8 cellular contexts compared by ENCODE assay signal in the genomic region with DNA sequence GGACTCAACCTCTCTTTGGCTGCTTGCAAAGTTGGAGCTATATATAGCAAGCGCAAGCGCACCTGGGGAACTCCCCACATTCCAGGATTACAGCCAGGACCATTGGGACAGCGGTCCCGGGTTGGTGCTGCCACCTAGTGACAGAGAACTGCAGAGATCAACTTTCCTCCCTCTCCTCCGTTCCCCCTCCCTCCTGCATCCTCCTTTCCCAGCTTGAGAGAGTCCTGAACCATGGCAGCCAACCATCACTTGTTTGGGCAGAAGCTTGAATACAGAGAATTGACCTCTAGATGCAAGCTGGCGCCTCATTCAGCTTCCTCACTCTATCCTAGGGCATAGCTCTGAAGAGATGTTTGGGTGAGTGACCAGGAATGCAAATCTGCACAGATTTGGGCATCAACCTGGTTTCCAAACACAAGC. TPM values are rescaled to one million over a fixed set of nuclear protein-coding genes. Genes with fewer than 3 reads are reported as not detected.
A peak's percentile ranks its signal among the peaks of the same experiment; 100 is the strongest.
DNase-seq lines count a peak whose midpoint lies in the region; ATAC-seq, FAIRE-seq and TF ChIP-seq lines count a peak whose summit lies in the region.

No MANE protein-coding gene starts in this region.

- H3K4me1 ChIP-seq in CD8-positive, alpha-beta T cell (ENCODE audit: insufficient read depth, low read length) = peaks cover 8% of the 10 kb centered on the region
- peaks cover 6% of the 10 kb centered on the region; the same call in 1 of the 2 replicates for H3K4me1 ChIP-seq in GM23338 (ENCODE audit: insufficient read depth)
- H3K4me1 ChIP-seq in HepG2 (ENCODE audit: insufficient read depth, low read length) = peaks cover 8% of the 10 kb centered on the region; the same call in 1 of the 2 replicates

- H2AFZ ChIP-seq in GM23338 = no peak overlapping the region
- no peak overlapping the region for H2AFZ ChIP-seq in HepG2 (ENCODE audit: low read length)

- H3K27ac ChIP-seq in CD8-positive, alpha-beta T cell (ENCODE audit: low read depth, low read length) = no peak overlapping the region
- H3K27ac ChIP-seq in GM23338 (ENCODE audit: low read depth) (no peak overlapping the region), VCaP (no peak overlapping the region), HepG2 (ENCODE audit: extremely low read length, insufficient read depth, low read length) (no peak overlapping the region)

- H3K79me2 ChIP-seq in GM23338 (replicated peaks; ENCODE audit: insufficient read depth) = no peaks in the 10 kb centered on the region
- no peaks in the 10 kb centered on the region for H3K79me2 ChIP-seq in HepG2 (ENCODE audit: insufficient read depth, low read length)

- H3K27me3 ChIP-seq in CD8-positive, alpha-beta T cell (ENCODE audit: insufficient read depth, low read length) = no peaks in the 10 kb centered on the region
- no peaks in the 10 kb centered on the region for H3K27me3 ChIP-seq in GM23338 (ENCODE audit: insufficient read depth)
- H3K27me3 ChIP-seq in HepG2 (ENCODE audit: control insufficient read depth in 1 of 2, insufficient read depth in 2 of 2, low read length in 2 of 2) = peaks cover 0 to 21% of the 10 kb centered on the region in 2 experiments; a peak in 1 of 5 replicates

- H3K27ac Mint-ChIP-seq in CD8-positive, alpha-beta T cell = no peak overlapping the region
- H3K27ac Mint-ChIP-seq in GM23338 = no peak overlapping the region

- H3K4me2 ChIP-seq in GM23338 (no peak overlapping the region), HepG2 (ENCODE audit: low read depth, low read length) (no peak overlapping the region)

- FAIRE-seq in HepG2 (lab: Jason Lieb, UNC) = peak; percentile 87

- H3F3A ChIP-seq in GM23338 (replicated peaks; ENCODE audit: low read depth) = no peaks in the 10 kb centered on the region

- TF ChIP-seq CTCF in CD8-positive, alpha-beta T cell (IDR thresholded peaks at IDR 0.05) = peak; percentile 51
- TF ChIP-seq CTCF in GM23338 (conservative IDR thresholded peaks at IDR 0.05; ENCODE audit: low read depth in 2 of 2) (peak; percentile 79 to 97), VCaP (conservative IDR thresholded peaks at IDR 0.05) (peak; percentile 92), HepG2 (CRISPR knock-in tag; IDR thresholded peaks at IDR 0.05) (peak; percentile 95)

- H3K9me3 ChIP-seq in CD8-positive, alpha-beta T cell (ENCODE audit: low read length) = no peaks in the 10 kb centered on the region
- no peaks in the 10 kb centered on the region; the same call in 1 of the 2 replicates for H3K9me3 ChIP-seq in HepG2 (ENCODE audit: low read length)

- H3K9me3 Mint-ChIP-seq in CD8-positive, alpha-beta T cell = no peaks in the 10 kb centered on the region
- H3K9me3 Mint-ChIP-seq in GM23338 = peaks cover 14% of the 10 kb centered on the region

- H3K36me3 ChIP-seq in CD8-positive, alpha-beta T cell (ENCODE audit: insufficient read depth, low read length) = no peaks in the 10 kb centered on the region
- H3K36me3 ChIP-seq in GM23338 (ENCODE audit: insufficient read depth) (no peaks in the 10 kb centered on the region), HepG2 (replicated peaks in 1 of 2; ENCODE audit: control insufficient read depth in 1 of 2, insufficient read depth in 2 of 2, low read length in 2 of 2) (no peaks in the 10 kb centered on the region)

- H3K4me3 ChIP-seq in CD8-positive, alpha-beta T cell (ENCODE audit: low read depth, low read length) = no peak overlapping the region
- H3K4me3 ChIP-seq in GM23338 (no peak overlapping the region), HepG2 (replicated peaks in 1 of 3; ENCODE audit: insufficient read depth in 1 of 3, low read depth in 2 of 3, low read length in 3 of 3) (no peak overlapping the region)

- no peak for TF ChIP-seq POLR2A in HepG2 (IDR thresholded peaks at IDR 0.05; ENCODE audit: insufficient read depth in 1 of 2, low read depth in 2 of 2, low read length in 2 of 2)

- H3K4me1 Mint-ChIP-seq in CD8-positive, alpha-beta T cell (ENCODE audit: low read depth) = peaks cover 15% of the 10 kb centered on the region
- H3K4me1 Mint-ChIP-seq in GM23338 = peaks cover 8% of the 10 kb centered on the region

- TF ChIP-seq EP300 in HepG2 (IDR thresholded peaks at IDR 0.05; ENCODE audit: low read depth in 2 of 2, low read length in 2 of 2) (no peak), HepG2 (CRISPR knock-in tag; IDR thresholded peaks at IDR 0.05; ENCODE audit: borderline replicate concordance) (no peak)

- in situ Hi-C loops in HepG2 (cut with HindIII; ENCODE audit: extremely low pct_ligation_motif_present, low pct_unique_long_range_greater_than_20kb) = loop anchor here (5.0 kb wide), 2 partner anchors 39 to 254 kb away; a partner anchor contains a TSS

- ATAC-seq in CD8-positive, alpha-beta T cell = peak; percentile 36
- ATAC-seq in GM23338 (peak; percentile 99), HepG2 (peak; percentile 97), HG03196 (IDR thresholded peaks at IDR 0.05; ENCODE audit: unreplicated experiment) (no peak)

- WGBS in HepG2 (ENCODE audit: low lambda C conversion rate) = 6% methylated on average over 3 of the region's 6 CpGs

- peak in 5 of 7 experiments; percentile 25 to 69 (median 56) for DNase-seq in CD8-positive, alpha-beta T cell
- peak; percentile 96 for DNase-seq in GM23338 (ENCODE audit: low spot score)
- peak; percentile 93 for DNase-seq in NCI-H2107 (lab: John Stamatoyannopoulos, UW)
- DNase-seq in dermis microvascular lymphatic vessel endothelial cell (ENCODE audit: low read depth in 2 of 2) = peak; percentile 79 to 86
- DNase-seq in HepG2 (ENCODE audit: low spot score) = peak; percentile 67
- DNase-seq in stimulated activated naive CD4-positive, alpha-beta T cell (lab: John Stamatoyannopoulos, UW) = peak in 4 of 6 experiments; percentile 16 to 30 (median 20)

- H3K27me3 Mint-ChIP-seq in CD8-positive, alpha-beta T cell (ENCODE audit: low read depth) = no peaks in the 10 kb centered on the region
- peaks cover 7% of the 10 kb centered on the region for H3K27me3 Mint-ChIP-seq in GM23338 (ENCODE audit: insufficient read depth, low read depth, poor library complexity)

- no peak overlapping the region for H3K4me3 Mint-ChIP-seq in CD8-positive, alpha-beta T cell
- H3K4me3 Mint-ChIP-seq in GM23338 = no peak overlapping the region

- no peaks in the 10 kb centered on the region for H3K36me3 Mint-ChIP-seq in CD8-positive, alpha-beta T cell
- H3K36me3 Mint-ChIP-seq in GM23338 (ENCODE audit: low read depth) = no peaks in the 10 kb centered on the region

- POLR2A ChIA-PET in CD8-positive, alpha-beta T cell (lab: Charles Lee) = interaction anchor here (0.9 to 1.1 kb wide), 4 partner anchors 15 to 72 kb away, joined by 3 read pairs; no protein-coding TSS in a partner anchor
- POLR2A ChIA-PET in HepG2 (lab: Yijun Ruan, JAX) = interaction anchor here (0.7 to 1.4 kb wide), 6 partner anchors 10 to 100 kb away, joined by 3 to 7 read pairs (median 3); a partner anchor contains a TSS

- BruUV-seq in HepG2 (replicated peaks; lab: Mats Ljungman, UMichigan) = no TSS peak

- intact Hi-C loops in CD8-positive, alpha-beta T cell (cut with DNase I, micrococcal nuclease) = loop anchor here (1.0 to 10.0 kb wide), 8 partner anchors 38 to 429 kb away; a partner anchor contains a TSS
- intact Hi-C loops in HepG2 (cut with micrococcal nuclease; ENCODE audit: unreplicated experiment) = loop anchor here (1.0 to 5.0 kb wide), 5 partner anchors 16 to 254 kb away; no protein-coding TSS in a partner anchor

- H3K9ac ChIP-seq in HepG2 (ENCODE audit: insufficient read depth, low read depth, low read length) = no peak overlapping the region

- CTCF ChIA-PET in CD8-positive, alpha-beta T cell (lab: Charles Lee) = interaction anchor here (0.7 to 4.5 kb wide), 38 partner anchors 8 to 431 kb away, joined by 3 to 38 read pairs (median 4); a partner anchor contains a TSS
- CTCF ChIA-PET in HepG2 (lab: Yijun Ruan, JAX; ENCODE audit: low intra/inter-chr PET ratio, low total read pairs) = interaction anchor here (1.8 to 2.5 kb wide), 4 partner anchors 42 to 254 kb away, joined by 4 to 20 read pairs (median 14); no protein-coding TSS in a partner anchor

- no peaks in the 10 kb centered on the region for H3K9me2 ChIP-seq in GM23338 (ENCODE audit: insufficient read depth)

- peak; percentile 90 for TF ChIP-seq RAD21 in HepG2 (CRISPR knock-in tag; IDR thresholded peaks at IDR 0.05)

- H4K20me1 ChIP-seq in GM23338 (replicated peaks; ENCODE audit: insufficient read depth) = no peaks in the 10 kb centered on the region
- H4K20me1 ChIP-seq in HepG2 (ENCODE audit: insufficient read depth, low read length) = no peaks in the 10 kb centered on the region

RNA-seq across cellular contexts. Expression of a gene that starts 17.4 kb away (rescaled TPM):
- 1 to 10 TPM; 1.1 to 3.1 TPM for total RNA-seq in CD8-positive, alpha-beta T cell
- 3.1 and 3.3 TPM in 2 replicates for total RNA-seq in GM23338 (2014; rRNA removed; shearing (Covaris generic))
- polyA plus RNA-seq in GM23338 (2016; fragmentation: Nextera tagmentation; extraction: Ambion mirVana) = 1.4 and 3.4 TPM in 2 replicates
- 1.6 and 1.8 TPM in 2 replicates for total RNA-seq in dermis microvascular lymphatic vessel endothelial cell
- total RNA-seq in HepG2 (2016; rRNA removed; fragmentation: Illumina TruSeq; extraction: Trizol) = 5.5 and 9.9 TPM in 2 replicates
- total RNA-seq in HepG2 (2016; cell fraction: cytosol; rRNA removed; fragmentation: Illumina TruSeq; extraction: Trizol; ENCODE audit: low read depth) = 7.3 and 7.4 TPM in 2 replicates
- 5.0 and 9.9 TPM in 2 replicates for total RNA-seq in HepG2 (2016; cell fraction: insoluble cytoplasmic fraction; rRNA removed; fragmentation: Illumina TruSeq; extraction: Trizol)
- 4.0 TPM in 2 replicates for total RNA-seq in HepG2 (2016; cell fraction: membrane; rRNA removed; fragmentation: Illumina TruSeq; extraction: Trizol)
- total RNA-seq in HepG2 (2016; cell fraction: nucleus; rRNA removed; fragmentation: Illumina TruSeq; extraction: Trizol) = 10.9 and 16.4 TPM in 2 replicates
- 10.5 and 10.8 TPM in 2 replicates for polyA plus RNA-seq in HepG2 (2011; rRNA removed)
- polyA plus RNA-seq in HepG2 (2011; cell fraction: cytosol; rRNA removed) = 7.4 and 9.1 TPM in 2 replicates
- 8.0 and 8.1 TPM in 2 replicates for polyA plus RNA-seq in HepG2 (2011; cell fraction: nucleus; rRNA removed)
- 5.6 and 6.4 TPM in 2 replicates for polyA plus RNA-seq in HepG2 (2012)
- polyA plus RNA-seq in HepG2 (2016; cell fraction: cytosol; fragmentation: Illumina TruSeq; extraction: Trizol; ENCODE audit: low read depth) = 0.65 and 1.3 TPM in 2 replicates
- polyA plus RNA-seq in HepG2 (2016; cell fraction: insoluble cytoplasmic fraction; fragmentation: Illumina TruSeq; extraction: Trizol; ENCODE audit: low read depth) = 4.2 and 5.4 TPM in 2 replicates
- polyA plus RNA-seq in HepG2 (2016; cell fraction: membrane; fragmentation: Illumina TruSeq; extraction: Trizol; ENCODE audit: low read depth) = 1.6 and 1.8 TPM in 2 replicates
- polyA plus RNA-seq in HepG2 (2016; cell fraction: nucleus; fragmentation: Illumina TruSeq; extraction: Trizol; ENCODE audit: insufficient read depth, low read depth) = 10.5 and 14.8 TPM in 2 replicates
- polyA minus RNA-seq in HepG2 (2011; rRNA and poly(A)+ RNA removed; ENCODE audit: low replicate concordance) = 13.9 and 28.4 TPM in 2 replicates
- 9.8 and 11.6 TPM in 2 replicates for polyA minus RNA-seq in HepG2 (2011; cell fraction: cytosol; rRNA and poly(A)+ RNA removed)
- polyA minus RNA-seq in HepG2 (2011; cell fraction: nucleus; rRNA and poly(A)+ RNA removed) = 15.9 and 16.5 TPM in 2 replicates

RNA-seq across cellular contexts. Expression of a gene that starts 38.8 kb away (rescaled TPM):
- 1 to 10 TPM; 3.2 to 4.3 TPM for total RNA-seq in CD8-positive, alpha-beta T cell
- not detected in 2 replicates for total RNA-seq in GM23338 (2014; rRNA removed; shearing (Covaris generic))
- polyA plus RNA-seq in GM23338 (2016; fragmentation: Nextera tagmentation; extraction: Ambion mirVana) = not detected in 2 replicates
- total RNA-seq in dermis microvascular lymphatic vessel endothelial cell = 5.7 and 6.2 TPM in 2 replicates
- 0.22 and 0.44 TPM in 2 replicates for total RNA-seq in HepG2 (2016; rRNA removed; fragmentation: Illumina TruSeq; extraction: Trizol)
- total RNA-seq in HepG2 (2016; cell fraction: cytosol; rRNA removed; fragmentation: Illumina TruSeq; extraction: Trizol; ENCODE audit: low read depth) = 0.26 and 0.30 TPM in 2 replicates
- total RNA-seq in HepG2 (2016; cell fraction: insoluble cytoplasmic fraction; rRNA removed; fragmentation: Illumina TruSeq; extraction: Trizol) = 0.19 TPM in 1 of 2 replicates, not detected in the other
- total RNA-seq in HepG2 (2016; cell fraction: membrane; rRNA removed; fragmentation: Illumina TruSeq; extraction: Trizol) = 0.53 and 0.96 TPM in 2 replicates
- not detected in 2 replicates for total RNA-seq in HepG2 (2016; cell fraction: nucleus; rRNA removed; fragmentation: Illumina TruSeq; extraction: Trizol)
- polyA plus RNA-seq in HepG2 (2011; rRNA removed) = 0.37 and 0.88 TPM in 2 replicates
- polyA plus RNA-seq in HepG2 (2011; cell fraction: cytosol; rRNA removed) = 0.31 and 0.60 TPM in 2 replicates
- 0.48 TPM in 2 replicates for polyA plus RNA-seq in HepG2 (2011; cell fraction: nucleus; rRNA removed)
- 0.20 TPM in 1 of 2 replicates, not detected in the other for polyA plus RNA-seq in HepG2 (2012)
- 0.44 and 0.83 TPM in 2 replicates for polyA plus RNA-seq in HepG2 (2016; cell fraction: cytosol; fragmentation: Illumina TruSeq; extraction: Trizol; ENCODE audit: low read depth)
- polyA plus RNA-seq in HepG2 (2016; cell fraction: insoluble cytoplasmic fraction; fragmentation: Illumina TruSeq; extraction: Trizol; ENCODE audit: low read depth) = 0.41 TPM in 1 of 2 replicates, not detected in the other
- 0.79 and 0.93 TPM in 2 replicates for polyA plus RNA-seq in HepG2 (2016; cell fraction: membrane; fragmentation: Illumina TruSeq; extraction: Trizol; ENCODE audit: low read depth)
- polyA plus RNA-seq in HepG2 (2016; cell fraction: nucleus; fragmentation: Illumina TruSeq; extraction: Trizol; ENCODE audit: insufficient read depth, low read depth) = not detected in 2 replicates
- 0.70 TPM in 1 of 2 replicates, not detected in the other for polyA minus RNA-seq in HepG2 (2011; rRNA and poly(A)+ RNA removed; ENCODE audit: low replicate concordance)
- 0.69 TPM in 1 of 2 replicates, not detected in the other for polyA minus RNA-seq in HepG2 (2011; cell fraction: cytosol; rRNA and poly(A)+ RNA removed)
- 0.62 TPM in 1 of 2 replicates, not detected in the other for polyA minus RNA-seq in HepG2 (2011; cell fraction: nucleus; rRNA and poly(A)+ RNA removed)

Comparison
In these comparisons a context has a peak if more than half of its experiments do, and no peak if none do; other contexts are left out.
1. DNase-seq: peak in every context shown above with its lines; median percentile 96 in GM23338; 93 in NCI-H2107; 82 in dermis microvascular lymphatic vessel endothelial cell; 67 in HepG2; 56 in CD8-positive, alpha-beta T cell; 20 in stimulated activated naive CD4-positive, alpha-beta T cell.